In the genomic region with DNA sequence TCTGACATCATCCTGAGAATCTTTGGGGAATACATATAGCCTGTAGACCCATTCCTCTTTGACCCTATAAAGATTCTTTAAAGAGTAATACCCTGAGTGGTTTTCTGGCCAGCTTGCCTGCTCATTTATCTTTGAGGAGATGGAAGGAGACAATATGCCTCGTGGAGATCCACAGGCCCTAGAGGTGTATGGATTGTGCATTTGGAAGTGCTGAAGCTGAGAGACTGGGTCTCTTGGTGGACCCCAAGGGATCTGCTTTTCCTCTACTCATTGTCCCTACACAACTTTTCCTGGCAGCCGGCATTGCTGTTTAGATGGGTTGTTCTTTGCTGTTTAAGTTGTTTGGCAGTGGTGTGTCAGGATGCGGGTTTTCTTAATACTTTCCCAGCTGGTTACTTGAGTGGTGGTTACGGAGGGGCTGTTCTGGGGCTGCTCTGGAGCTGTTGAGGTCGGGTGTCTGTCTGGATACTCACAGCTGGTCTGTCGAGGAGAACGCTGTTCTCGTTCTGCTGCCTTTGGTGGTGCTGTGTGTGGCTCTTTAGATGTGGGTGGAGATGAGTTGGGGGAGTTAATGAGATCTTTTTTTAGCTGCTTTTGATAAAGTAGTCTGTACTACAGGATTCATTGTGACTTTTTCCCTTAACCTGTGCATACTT, we compare ENCODE assay signal across 8 cellular contexts. TPM values are rescaled to one million over a fixed set of nuclear protein-coding genes. Genes with fewer than 3 reads are reported as not detected.
DNase-seq lines count a peak whose midpoint lies in the region; ATAC-seq, FAIRE-seq and TF ChIP-seq lines count a peak whose summit lies in the region.
"Not testable (repeated sequence)": the region's sequence is repeated elsewhere in the genome, so short reads cannot be mapped to it uniquely, and the experiment has no call there.

No MANE protein-coding gene starts in this region.

- BruUV-seq in K562 (replicated peaks; lab: Mats Ljungman, UMichigan) = not testable (repeated sequence)

- TF ChIP-seq CTCF in AG09319 (IDR thresholded peaks at IDR 0.05; ENCODE audit: low read depth, low read length); activated B cell treated with CpG ODN at 0.5 μM for 24 hours (IDR thresholded peaks at IDR 0.05); K562 (IDR thresholded peaks at IDR 0.05 in 2 of 3, conservative IDR thresholded peaks at IDR 0.05 in 1 of 3; ENCODE audit: insufficient read depth in 2 of 3, low read depth in 1 of 3, low read length in 3 of 3); fibroblast of pulmonary artery (IDR thresholded peaks at IDR 0.05; ENCODE audit: low read length, missing control alignments): not testable (repeated sequence)

- not testable (repeated sequence) for H3K36me3 Mint-ChIP-seq in activated B cell treated with CpG ODN at 0.5 μM for 24 hours (ENCODE audit: low read depth); stimulated activated memory B cell treated with anti-CD40 and anti-IgM and Interleukin-4, amounts not matched to agents 10 μg/mL and 1 μg/mL and 100 μg/mL, for 72 hours

- not testable (repeated sequence) for H4K91ac ChIP-seq in mesenchymal stem cell (ENCODE audit: low read length)

- not testable (repeated sequence) for H2BK120ac ChIP-seq in mesenchymal stem cell (ENCODE audit: low read depth, low read length)

- not testable (repeated sequence) for H3K14ac ChIP-seq in mesenchymal stem cell (ENCODE audit: low read length in 2 of 2)

- not testable (repeated sequence) for H2BK15ac ChIP-seq in mesenchymal stem cell (ENCODE audit: low read depth, poor library complexity, severe bottlenecking)

- not testable (repeated sequence) for TF ChIP-seq EP300 in K562 (IDR thresholded peaks at IDR 0.05; ENCODE audit: low read length)

- not testable (repeated sequence) for H3K4ac ChIP-seq in mesenchymal stem cell (ENCODE audit: low read depth in 1 of 2, low read length in 2 of 2)

- TF ChIP-seq POLR2A in K562 (conservative IDR thresholded peaks at IDR 0.05) = not testable (repeated sequence)

- not testable (repeated sequence) for H3K18ac ChIP-seq in mesenchymal stem cell (ENCODE audit: low read depth in 1 of 2, low read length in 2 of 2)

- in situ Hi-C loops in K562 (cut with MboI) = not testable (repeated sequence)

- FAIRE-seq in K562 (lab: Jason Lieb, UNC) = not testable (repeated sequence)

- not testable (repeated sequence) for H3K27ac ChIP-seq in K562 (ENCODE audit: extremely low read depth, low read depth, low read length); mesenchymal stem cell (ENCODE audit: low read length, poor library complexity, severe bottlenecking)

- not testable (repeated sequence) for H3K4me2 ChIP-seq in K562 (ENCODE audit: insufficient read depth, low read length); mesenchymal stem cell (ENCODE audit: low read length, poor library complexity, severe bottlenecking)

- intact Hi-C loops in activated B cell treated with CpG ODN at 0.5 μM for 24 hours (cut with micrococcal nuclease); K562 (cut with micrococcal nuclease): not testable (repeated sequence)

- not testable (repeated sequence) for H3K9ac ChIP-seq in K562 (ENCODE audit: insufficient read depth in 1 of 2, low read depth in 2 of 2, low read length in 2 of 2); mesenchymal stem cell (ENCODE audit: low read length)

- TF ChIP-seq RAD21 in K562 (CRISPR knock-in tag; conservative IDR thresholded peaks at IDR 0.05 in 1 of 2, IDR thresholded peaks at IDR 0.05 in 1 of 2) = not testable (repeated sequence)

- H2BK12ac ChIP-seq in mesenchymal stem cell (ENCODE audit: low read length in 2 of 2) = not testable (repeated sequence)

- not testable (repeated sequence) for H2AK5ac ChIP-seq in mesenchymal stem cell (ENCODE audit: low read length, severe bottlenecking)

- POLR2A ChIA-PET in activated B cell treated with CpG ODN at 0.5 μM for 24 hours (lab: Charles Lee); K562 (lab: Yijun Ruan, JAX): not testable (repeated sequence)

- not testable (repeated sequence) for H3K27me3 Mint-ChIP-seq in activated B cell treated with CpG ODN at 0.5 μM for 24 hours; stimulated activated memory B cell treated with anti-CD40 and anti-IgM and Interleukin-4, amounts not matched to agents 10 μg/mL and 1 μg/mL and 100 μg/mL, for 72 hours

- not testable (repeated sequence) for H4K8ac ChIP-seq in mesenchymal stem cell (ENCODE audit: low read length)

- H3K4me1 Mint-ChIP-seq in activated B cell treated with CpG ODN at 0.5 μM for 24 hours = peaks cover 24% of the 10 kb centered on the region
- H3K4me1 Mint-ChIP-seq in stimulated activated memory B cell treated with anti-CD40 and anti-IgM and Interleukin-4, amounts not matched to agents 10 μg/mL and 1 μg/mL and 100 μg/mL, for 72 hours = not testable (repeated sequence)

- not testable (repeated sequence) for H4K20me1 ChIP-seq in K562 (replicated peaks; ENCODE audit: control insufficient read depth, insufficient read depth, low read length)

- not testable (repeated sequence) for H3K4me3 Mint-ChIP-seq in activated B cell treated with CpG ODN at 0.5 μM for 24 hours; stimulated activated memory B cell treated with anti-CD40 and anti-IgM and Interleukin-4, amounts not matched to agents 10 μg/mL and 1 μg/mL and 100 μg/mL, for 72 hours

- not testable (repeated sequence) for H3K36me3 ChIP-seq in K562 (ENCODE audit: control insufficient read depth, insufficient read depth, low read length); mesenchymal stem cell (ENCODE audit: control insufficient read depth in 1 of 2, insufficient read depth in 2 of 2, low read depth in 1 of 2, low read length in 2 of 2)

- not testable (repeated sequence) for H3K27me3 ChIP-seq in K562 (ENCODE audit: control insufficient read depth in 2 of 2, insufficient read depth in 2 of 2, low read length in 2 of 2); mesenchymal stem cell (ENCODE audit: control insufficient read depth in 1 of 2, insufficient read depth in 1 of 2, low read length in 2 of 2)

- H2BK5ac ChIP-seq in mesenchymal stem cell (ENCODE audit: low read depth, low read length, poor library complexity, severe bottlenecking) = not testable (repeated sequence)

- H3K4me3 ChIP-seq in K562; fibroblast of pulmonary artery (replicated peaks; ENCODE audit: low read depth, low read length); mesenchymal stem cell (ENCODE audit: insufficient read depth in 1 of 2, low read depth in 1 of 2, low read length in 2 of 2): not testable (repeated sequence)

- H3K4me1 ChIP-seq in K562 (replicated peaks in 1 of 2; ENCODE audit: control insufficient read depth in 2 of 2, insufficient read depth in 2 of 2, low read length in 2 of 2); mesenchymal stem cell (ENCODE audit: control insufficient read depth, insufficient read depth, low read depth, low read length): not testable (repeated sequence)

- not testable (repeated sequence) for ATAC-seq in activated B cell treated with CpG ODN at 0.5 μM for 24 hours (ENCODE audit: low read depth); stimulated activated memory B cell treated with anti-CD40 and anti-IgM and Interleukin-4, amounts not matched to agents 10 μg/mL and 1 μg/mL and 100 μg/mL, for 72 hours
- ATAC-seq in K562 = peak; percentile 20; the same call in 2 of the 3 replicates

- not testable (repeated sequence) for H3K9me3 ChIP-seq in K562 (replicated peaks; ENCODE audit: control insufficient read depth, insufficient read depth, low read depth, low read length); mesenchymal stem cell (ENCODE audit: control insufficient read depth, low read length)

- not testable (repeated sequence) for H2AFZ ChIP-seq in K562 (ENCODE audit: low read depth, low read length); mesenchymal stem cell (ENCODE audit: low read depth, low read length)

- not testable (repeated sequence) for H3K79me2 ChIP-seq in K562 (ENCODE audit: control insufficient read depth, insufficient read depth, low read length)

- H3K27ac Mint-ChIP-seq in activated B cell treated with CpG ODN at 0.5 μM for 24 hours = peak overlapping the region; percentile 74
- peak overlapping the region; percentile 44 for H3K27ac Mint-ChIP-seq in stimulated activated memory B cell treated with anti-CD40 and anti-IgM and Interleukin-4, amounts not matched to agents 10 μg/mL and 1 μg/mL and 100 μg/mL, for 72 hours

- CTCF ChIA-PET in activated B cell treated with CpG ODN at 0.5 μM for 24 hours (lab: Charles Lee); K562 (lab: Yijun Ruan, JAX; ENCODE audit: low intra/inter-chr PET ratio): not testable (repeated sequence)

- H3K23ac ChIP-seq in mesenchymal stem cell (ENCODE audit: low read length in 2 of 2) = not testable (repeated sequence)

- DNase-seq in AG09319 (ENCODE audit: extremely low read depth, low read depth) = peak; percentile 4
- DNase-seq in GM04504 (ENCODE audit: low read depth) = peak; percentile 18
- DNase-seq in NAMALWA (ENCODE audit: low spot score) = peak; percentile 7
- not testable (repeated sequence) for DNase-seq in activated B cell treated with CpG ODN at 0.5 μM for 24 hours
- peak; percentile 1 to 27 (median 2) for DNase-seq in K562 (ENCODE audit: extremely low read depth in 1 of 4, low spot score in 3 of 4)
- peak; percentile 26 for DNase-seq in fibroblast of pulmonary artery (ENCODE audit: low read depth)
- DNase-seq in mesenchymal stem cell = peak; percentile 84

- H3K9me1 ChIP-seq in K562 (ENCODE audit: control insufficient read depth, insufficient read depth, low read length) = not testable (repeated sequence)

- 19% methylated on average over 7 of the region's 8 CpGs for WGBS in K562 (ENCODE audit: insufficient coverage, low coverage, missing lambda C conversion rate)
- 10% methylated on average over 2 of the region's 8 CpGs for WGBS in mesenchymal stem cell

- H3K79me1 ChIP-seq in mesenchymal stem cell (replicated peaks; ENCODE audit: low read length, poor library complexity, severe bottlenecking) = not testable (repeated sequence)

- not testable (repeated sequence) for H3K9me3 Mint-ChIP-seq in activated B cell treated with CpG ODN at 0.5 μM for 24 hours; stimulated activated memory B cell treated with anti-CD40 and anti-IgM and Interleukin-4, amounts not matched to agents 10 μg/mL and 1 μg/mL and 100 μg/mL, for 72 hours

RNA-seq across cellular contexts. Expression of gene SRGAP2, which starts 49.5 kb away (rescaled TPM):
- total RNA-seq in activated B cell treated with CpG ODN at 0.5 μM for 24 hours = 47.8 and 54.3 TPM in 2 replicates
- total RNA-seq in K562 (2011; cell fraction: chromatin; rRNA removed; ENCODE audit: low replicate concordance) = 121 and 136 TPM in 2 replicates
- 59.9 and 74.1 TPM in 2 replicates for total RNA-seq in K562 (2011; cell fraction: nucleolus; rRNA removed)
- 101 and 123 TPM in 2 replicates for total RNA-seq in K562 (2011; cell fraction: nucleoplasm; rRNA removed)
- total RNA-seq in K562 (2014; rRNA removed) = 29.2 and 35.6 TPM in 2 replicates
- total RNA-seq in K562 (2014; rRNA removed; fragmentation: Illumina TruSeq; extraction: Trizol) = 15.3 and 15.6 TPM in 2 replicates
- 14.9 TPM in 2 replicates for total RNA-seq in K562 (2015; rRNA removed; fragmentation: Illumina TruSeq; extraction: Trizol)
- total RNA-seq in K562 (2021) = 50.7 and 54.7 TPM in 2 replicates
- 10.5 and 12.5 TPM in 2 replicates for polyA plus RNA-seq in K562 (2011; rRNA removed)
- 15.0 and 17.1 TPM in 2 replicates for polyA plus RNA-seq in K562 (2011; cell fraction: cytosol; rRNA removed)
- polyA plus RNA-seq in K562 (2011; cell fraction: nucleus; rRNA removed) = 37.9 and 70.6 TPM in 2 replicates
- 24.1 and 37.6 TPM in 2 replicates for polyA plus RNA-seq in K562 (2012)
- 23.8 and 26.3 TPM in 2 replicates for polyA plus RNA-seq in K562 (2014; fragmentation: Illumina TruSeq; extraction: Trizol)
- 1 to 10 TPM; 4.1 to 5.3 TPM for polyA plus RNA-seq in K562 (2014; fragmentation: Nextera tagmentation; extraction: Ambion mirVana)
- 19.1 and 22.0 TPM in 2 replicates for polyA plus RNA-seq in K562 (2014; rRNA removed)
- 32.8 and 33.5 TPM in 2 replicates for polyA minus RNA-seq in K562 (2011; rRNA and poly(A)+ RNA removed)
- polyA minus RNA-seq in K562 (2011; cell fraction: cytosol; rRNA and poly(A)+ RNA removed) = 19.7 and 34.8 TPM in 2 replicates
- polyA minus RNA-seq in K562 (2011; cell fraction: nucleus; rRNA and poly(A)+ RNA removed) = 46.9 and 53.1 TPM in 2 replicates
- polyA plus RNA-seq in mesenchymal stem cell (2013, experiment 1 of 2) = 21.8 TPM
- 21.8 TPM for polyA plus RNA-seq in mesenchymal stem cell (2013, experiment 2 of 2)

RNA-seq across cellular contexts. Expression of gene FAM72A, which starts 50.2 kb away (rescaled TPM):
- total RNA-seq in activated B cell treated with CpG ODN at 0.5 μM for 24 hours = 1.9 and 3.7 TPM in 2 replicates
- 28.1 and 40.1 TPM in 2 replicates for total RNA-seq in K562 (2011; cell fraction: chromatin; rRNA removed; ENCODE audit: low replicate concordance)
- total RNA-seq in K562 (2011; cell fraction: nucleolus; rRNA removed) = 22.2 and 23.9 TPM in 2 replicates
- total RNA-seq in K562 (2011; cell fraction: nucleoplasm; rRNA removed) = 33.7 and 40.9 TPM in 2 replicates
- 22.5 and 30.5 TPM in 2 replicates for total RNA-seq in K562 (2014; rRNA removed)
- 37.2 and 41.4 TPM in 2 replicates for total RNA-seq in K562 (2014; rRNA removed; fragmentation: Illumina TruSeq; extraction: Trizol)
- total RNA-seq in K562 (2015; rRNA removed; fragmentation: Illumina TruSeq; extraction: Trizol) = 32.7 and 37.0 TPM in 2 replicates
- 28.2 and 30.7 TPM in 2 replicates for total RNA-seq in K562 (2021)
- 51.1 and 56.2 TPM in 2 replicates for polyA plus RNA-seq in K562 (2011; rRNA removed)
- 22.8 and 32.9 TPM in 2 replicates for polyA plus RNA-seq in K562 (2011; cell fraction: cytosol; rRNA removed)
- polyA plus RNA-seq in K562 (2011; cell fraction: nucleus; rRNA removed) = 30.1 and 42.1 TPM in 2 replicates
- 27.4 and 32.4 TPM in 2 replicates for polyA plus RNA-seq in K562 (2012)
- 47.7 and 58.3 TPM in 2 replicates for polyA plus RNA-seq in K562 (2014; fragmentation: Illumina TruSeq; extraction: Trizol)
- polyA plus RNA-seq in K562 (2014; fragmentation: Nextera tagmentation; extraction: Ambion mirVana) = 10 to 100 TPM; 12.3 to 13.9 TPM
- 33.5 and 40.7 TPM in 2 replicates for polyA plus RNA-seq in K562 (2014; rRNA removed)
- 56.9 and 71.7 TPM in 2 replicates for polyA minus RNA-seq in K562 (2011; rRNA and poly(A)+ RNA removed)
- 19.2 and 29.8 TPM in 2 replicates for polyA minus RNA-seq in K562 (2011; cell fraction: cytosol; rRNA and poly(A)+ RNA removed)
- 16.2 and 27.2 TPM in 2 replicates for polyA minus RNA-seq in K562 (2011; cell fraction: nucleus; rRNA and poly(A)+ RNA removed)
- 1.9 TPM for polyA plus RNA-seq in mesenchymal stem cell (2013, experiment 1 of 2)
- polyA plus RNA-seq in mesenchymal stem cell (2013, experiment 2 of 2) = 1.9 TPM
